Comparison of ENCODE assay signal across 15 cellular contexts in the genomic region with DNA sequence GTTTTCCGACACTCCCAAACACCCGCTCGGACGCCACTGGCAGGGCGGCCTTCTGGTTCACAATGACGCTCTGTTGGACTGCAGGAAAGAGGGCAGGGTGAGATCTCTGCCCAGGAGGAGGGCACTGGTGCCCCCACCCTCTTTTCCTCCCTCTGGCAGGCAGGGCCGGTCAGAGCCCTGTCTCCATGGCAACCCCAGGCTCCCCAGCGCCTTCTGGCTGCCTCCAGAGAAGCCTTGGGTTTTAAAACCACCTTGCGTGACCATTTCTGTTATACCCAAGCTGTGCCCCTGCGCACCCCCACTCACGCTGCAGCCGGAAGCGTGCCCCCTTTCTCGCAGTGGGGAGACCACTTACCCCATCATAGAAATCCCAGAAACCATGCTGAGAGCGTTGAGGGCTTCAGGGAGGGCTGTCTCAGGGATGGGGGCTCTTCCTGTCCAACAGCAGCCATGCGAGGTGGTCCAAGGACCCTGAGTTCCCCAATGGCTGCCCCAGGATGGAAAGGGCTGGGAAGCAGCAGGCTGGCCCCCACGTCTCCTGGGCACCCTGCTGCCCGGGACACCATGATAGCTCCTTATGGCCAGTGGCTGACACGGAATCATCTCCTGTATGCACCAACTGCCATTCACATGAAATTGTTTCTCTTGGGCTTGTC. TPM values are rescaled to one million over a fixed set of nuclear protein-coding genes. Genes with fewer than 3 reads are reported as not detected.
DNase-seq lines count a peak whose midpoint lies in the region; ATAC-seq, FAIRE-seq and TF ChIP-seq lines count a peak whose summit lies in the region.
"Had no signal": no experiment of that assay in that cellular context is flagged by ENCODE, and none has a peak within 500 bp of the region (broad histone marks: within the 10 kb centered on the region; RNA-seq: fewer than 3 reads in every experiment).

No MANE protein-coding gene starts in this region.

- H3K4me1 Mint-ChIP-seq in chondrocyte (ENCODE audit: low read depth): peaks cover 38% of the 10 kb centered on the region

- TF ChIP-seq POLR2A in A549 (IDR thresholded peaks at IDR 0.05; ENCODE audit: low read length): no peak

- CTCF ChIA-PET in A549 (lab: Yijun Ruan, JAX): interaction anchor here (1.0 to 23.2 kb wide), 7 partner anchors 9 to 478 kb away, joined by 3 to 653 read pairs (median 7); a partner anchor contains a TSS

- no peak overlapping the region for H3K4me3 Mint-ChIP-seq in chondrocyte (ENCODE audit: unreplicated experiment)
- H3K4me3 Mint-ChIP-seq: activated T-cell treated with anti-CD3 and anti-CD28 coated beads, Interleukin-2, amount 50 U/mL, for 24 hours had no signal

- H3K27ac ChIP-seq in A549 (peak overlapping the region; percentile 100; a peak in 5 of 6 replicates), duodenal mucosa (ENCODE audit: low read depth, low read length) (peak overlapping the region; percentile 32), neural cell (ENCODE audit: low read length) (no peak overlapping the region)
- H3K27ac ChIP-seq: cardiac muscle cell, pancreas had no signal

- no peaks in the 10 kb centered on the region for H4K20me1 ChIP-seq in Loucy (ENCODE audit: insufficient read depth, low read length, poor library complexity, severe bottlenecking)
- no peaks in the 10 kb centered on the region for H4K20me1 ChIP-seq in neural cell (ENCODE audit: insufficient read depth)

- POLR2A ChIA-PET in A549 (lab: Yijun Ruan, JAX): interaction anchor here (1.3 kb wide), 1 partner anchor 12 kb away, joined by 4 read pairs; a partner anchor contains a TSS

- TF ChIP-seq EP300 in A549 (IDR thresholded peaks at IDR 0.05): no peak
- TF ChIP-seq EP300 in neural cell (conservative IDR thresholded peaks at IDR 0.05; ENCODE audit: poor library complexity, severe bottlenecking): no peak

- H2AFZ ChIP-seq in Loucy (ENCODE audit: low read length) (no peak overlapping the region), neural cell (ENCODE audit: low read depth, low read length) (no peak overlapping the region)

- DNase-seq in A549 (ENCODE audit: low read depth in 1 of 2, low spot score in 1 of 2): no peak
- no peak for DNase-seq in chondrocyte (ENCODE audit: low spot score)
- DNase-seq: activated T-cell treated with anti-CD3 and anti-CD28 coated beads, Interleukin-2, amount 50 U/mL, for 24 hours; left colon; NCI-H226 had no signal

- H3K79me2 ChIP-seq in Loucy (ENCODE audit: insufficient read depth, low read length): no peaks in the 10 kb centered on the region
- H3K79me2 ChIP-seq in neural cell (replicated peaks; ENCODE audit: insufficient read depth, low read length): no peaks in the 10 kb centered on the region

- no peak overlapping the region for H3K27ac Mint-ChIP-seq in chondrocyte (ENCODE audit: unreplicated experiment)
- H3K27ac Mint-ChIP-seq: activated T-cell treated with anti-CD3 and anti-CD28 coated beads, Interleukin-2, amount 50 U/mL, for 24 hours had no signal

- no peak for TF ChIP-seq CTCF in A549 (IDR thresholded peaks at IDR 0.05)
- TF ChIP-seq CTCF in Loucy (conservative IDR thresholded peaks at IDR 0.05; ENCODE audit: low read length): no peak
- TF ChIP-seq CTCF in neural cell (IDR thresholded peaks at IDR 0.05; ENCODE audit: poor library complexity, severe bottlenecking): peak; percentile 35
- TF ChIP-seq CTCF in chondrocyte (IDR thresholded peaks at IDR 0.05): no peak

- H3K4me2 ChIP-seq in A549: no peak overlapping the region
- H3K4me2 ChIP-seq in Loucy (ENCODE audit: low read depth, low read length, poor library complexity, severe bottlenecking): peak overlapping the region; percentile 5
- H3K4me2 ChIP-seq in neural cell (ENCODE audit: low read length): peak overlapping the region; percentile 10

- no peak overlapping the region for H3K4me3 ChIP-seq in A549
- no peak overlapping the region for H3K4me3 ChIP-seq in Loucy (ENCODE audit: low read length, poor library complexity, severe bottlenecking)
- no peak overlapping the region for H3K4me3 ChIP-seq in duodenal mucosa (ENCODE audit: low read depth in 1 of 2, low read length in 2 of 2)
- no peak overlapping the region for H3K4me3 ChIP-seq in neural cell (ENCODE audit: low read length)
- H3K4me3 ChIP-seq: cardiac muscle cell, pancreas had no signal

- H3K9me3 ChIP-seq in A549: no peaks in the 10 kb centered on the region
- H3K9me3 ChIP-seq in Loucy (ENCODE audit: insufficient read depth, low read depth, low read length): no peaks in the 10 kb centered on the region
- no peaks in the 10 kb centered on the region for H3K9me3 ChIP-seq in duodenal mucosa (ENCODE audit: control insufficient read depth in 1 of 2, low read length in 2 of 2)
- no peaks in the 10 kb centered on the region for H3K9me3 ChIP-seq in neural cell (ENCODE audit: low read length)
- H3K9me3 ChIP-seq: pancreas had no signal

- H3K27me3 ChIP-seq in Loucy (ENCODE audit: insufficient read depth, low read length, poor library complexity, severe bottlenecking) (no peaks in the 10 kb centered on the region), duodenal mucosa (ENCODE audit: control insufficient read depth in 1 of 2, insufficient read depth in 2 of 2, low read length in 2 of 2) (no peaks in the 10 kb centered on the region), neural cell (ENCODE audit: insufficient read depth, low read depth, low read length) (no peaks in the 10 kb centered on the region)
- H3K27me3 ChIP-seq: cardiac muscle cell, pancreas had no signal

- peaks cover 58% of the 10 kb centered on the region for H3K4me1 ChIP-seq in A549
- peaks cover 7% of the 10 kb centered on the region for H3K4me1 ChIP-seq in Loucy (ENCODE audit: insufficient read depth, low read length, poor library complexity, severe bottlenecking)
- peaks cover 13 to 20% of the 10 kb centered on the region in 2 donors for H3K4me1 ChIP-seq in duodenal mucosa (ENCODE audit: control insufficient read depth in 1 of 2, insufficient read depth in 2 of 2, low read length in 2 of 2)

- H3F3A ChIP-seq in Loucy (ENCODE audit: low read depth) (no peaks in the 10 kb centered on the region), neural cell (ENCODE audit: insufficient read depth, low read length, poor library complexity, severe bottlenecking) (no peaks in the 10 kb centered on the region)

- H3K9ac ChIP-seq in Loucy (ENCODE audit: low read depth, low read length, poor library complexity, severe bottlenecking): no peak overlapping the region
- no peak overlapping the region for H3K9ac ChIP-seq in duodenal mucosa (ENCODE audit: low read depth in 1 of 2, low read length in 2 of 2)
- peak overlapping the region; percentile 29 for H3K9ac ChIP-seq in neural cell (ENCODE audit: low read length)

- no peaks in the 10 kb centered on the region for H3K9me3 Mint-ChIP-seq in chondrocyte (ENCODE audit: low read depth)
- H3K9me3 Mint-ChIP-seq: activated T-cell treated with anti-CD3 and anti-CD28 coated beads, Interleukin-2, amount 50 U/mL, for 24 hours had no signal

- 86% methylated on average over 19 of the region's 19 CpGs for WGBS in A549 (ENCODE audit: missing lambda C conversion rate)

- no peak for ATAC-seq in A549
- no peak for ATAC-seq in HG02852 (IDR thresholded peaks at IDR 0.05; ENCODE audit: unreplicated experiment)
- ATAC-seq in HG03521 (IDR thresholded peaks at IDR 0.05; ENCODE audit: unreplicated experiment): no peak
- ATAC-seq in HG02759 (IDR thresholded peaks at IDR 0.05; ENCODE audit: unreplicated experiment): no peak
- ATAC-seq: left colon, pancreas, Right ventricle myocardium inferior had no signal

- H3K9me2 ChIP-seq in Loucy (replicated peaks; ENCODE audit: low read depth, low read length) (no peaks in the 10 kb centered on the region), neural cell (ENCODE audit: insufficient read depth, low read length) (no peaks in the 10 kb centered on the region)

- FAIRE-seq in A549 (lab: Jason Lieb, UNC): no peak
- FAIRE-seq: pancreas had no signal

- TF ChIP-seq RAD21 in A549 (conservative IDR thresholded peaks at IDR 0.05 in 1 of 2, IDR thresholded peaks at IDR 0.05 in 1 of 2) (no peak), neural cell (conservative IDR thresholded peaks at IDR 0.05) (no peak)

- no peaks in the 10 kb centered on the region for H3K36me3 ChIP-seq in Loucy (ENCODE audit: insufficient read depth, low read length)
- H3K36me3 ChIP-seq in duodenal mucosa (ENCODE audit: control insufficient read depth in 1 of 2, insufficient read depth in 2 of 2, low read length in 2 of 2): no peaks in the 10 kb centered on the region
- H3K36me3 ChIP-seq in neural cell (ENCODE audit: insufficient read depth, low read length): no peaks in the 10 kb centered on the region
- H3K36me3 ChIP-seq: cardiac muscle cell, pancreas had no signal

- no peaks in the 10 kb centered on the region for H3K27me3 Mint-ChIP-seq in chondrocyte (ENCODE audit: low read depth)

- H3K36me3 Mint-ChIP-seq in chondrocyte (ENCODE audit: low read depth): no peaks in the 10 kb centered on the region

RNA-seq across cellular contexts. Expression of a gene that starts 7.3 kb away (rescaled TPM):
- polyA plus RNA-seq in A549 (2011; rRNA removed) (0.10 TPM in 1 of 2 replicates, not detected in the other), A549 (2017; fragmentation: RNase III; extraction: RNeasy Plus Mini Kit Qiagen cat#74134 plus additional on column Dnase treatment) (0.05 TPM in 1 of 3 replicates, not detected in the others), neural cell (not detected in 2 replicates)
- polyA plus RNA-seq in A549 (2012; cell fraction: cytosol; rRNA removed): 0.08 TPM in 1 of 2 replicates, not detected in the other
- 0.07 TPM in 1 of 2 replicates, not detected in the other for polyA plus RNA-seq in A549 (2012; cell fraction: nucleus; rRNA removed)
- polyA minus RNA-seq in A549 (2011; rRNA and poly(A)+ RNA removed): not detected in 2 replicates
- not detected in 2 replicates for polyA minus RNA-seq in neural cell
- 0.30 to 0.39 TPM (median 0.38 TPM) in 3 replicates for total RNA-seq in chondrocyte
- total RNA-seq: pancreas, Right ventricle myocardium inferior, ureter had no signal
- polyA plus RNA-seq: pancreas had no signal

RNA-seq across cellular contexts. Expression of a gene that starts 12.3 kb away (rescaled TPM):
- polyA plus RNA-seq in A549 (2011; rRNA removed): 39.2 and 49.4 TPM in 2 replicates
- polyA plus RNA-seq in A549 (2012; cell fraction: cytosol; rRNA removed): 114 and 118 TPM in 2 replicates
- 71.4 and 87.0 TPM in 2 replicates for polyA plus RNA-seq in A549 (2012; cell fraction: nucleus; rRNA removed)
- 75.8 to 96.4 TPM (median 92.2 TPM) in 3 replicates for polyA plus RNA-seq in A549 (2017; fragmentation: RNase III; extraction: RNeasy Plus Mini Kit Qiagen cat#74134 plus additional on column Dnase treatment)
- 29.6 and 37.6 TPM in 2 replicates for polyA minus RNA-seq in A549 (2011; rRNA and poly(A)+ RNA removed)
- polyA plus RNA-seq in neural cell: 35.9 and 57.1 TPM in 2 replicates
- 15.4 and 19.2 TPM in 2 replicates for polyA minus RNA-seq in neural cell
- total RNA-seq in chondrocyte: 32.6 to 37.4 TPM (median 34.4 TPM) in 3 replicates

RNA-seq across cellular contexts. Expression of a gene that starts 28.3 kb away (rescaled TPM):
- polyA plus RNA-seq in A549 (2011; rRNA removed): 9.2 and 9.4 TPM in 2 replicates
- 19.0 and 23.7 TPM in 2 replicates for polyA plus RNA-seq in A549 (2012; cell fraction: cytosol; rRNA removed)
- 31.4 and 37.7 TPM in 2 replicates for polyA plus RNA-seq in A549 (2012; cell fraction: nucleus; rRNA removed)
- 16.3 to 17.3 TPM (median 16.3 TPM) in 3 replicates for polyA plus RNA-seq in A549 (2017; fragmentation: RNase III; extraction: RNeasy Plus Mini Kit Qiagen cat#74134 plus additional on column Dnase treatment)
- polyA minus RNA-seq in A549 (2011; rRNA and poly(A)+ RNA removed): 7.4 and 8.4 TPM in 2 replicates
- 18.4 and 24.6 TPM in 2 replicates for polyA plus RNA-seq in neural cell
- 23.3 and 24.8 TPM in 2 replicates for polyA minus RNA-seq in neural cell
- 17.4 to 18.1 TPM (median 17.7 TPM) in 3 replicates for total RNA-seq in chondrocyte

RNA-seq across cellular contexts. Expression of a gene that starts 51.8 kb away (rescaled TPM):
- polyA plus RNA-seq in A549 (2011; rRNA removed) (0.90 and 0.95 TPM in 2 replicates), A549 (2017; fragmentation: RNase III; extraction: RNeasy Plus Mini Kit Qiagen cat#74134 plus additional on column Dnase treatment) (2.2 to 2.7 TPM (median 2.3 TPM) in 3 replicates), neural cell (not detected in 2 replicates)
- polyA plus RNA-seq in A549 (2012; cell fraction: cytosol; rRNA removed): 4.3 and 6.6 TPM in 2 replicates
- 3.9 and 5.1 TPM in 2 replicates for polyA plus RNA-seq in A549 (2012; cell fraction: nucleus; rRNA removed)
- polyA minus RNA-seq in A549 (2011; rRNA and poly(A)+ RNA removed): 0.79 and 1.0 TPM in 2 replicates
- not detected in 2 replicates for polyA minus RNA-seq in neural cell
- total RNA-seq in chondrocyte: 4.9 to 5.7 TPM (median 5.0 TPM) in 3 replicates
